In the genomic region with DNA sequence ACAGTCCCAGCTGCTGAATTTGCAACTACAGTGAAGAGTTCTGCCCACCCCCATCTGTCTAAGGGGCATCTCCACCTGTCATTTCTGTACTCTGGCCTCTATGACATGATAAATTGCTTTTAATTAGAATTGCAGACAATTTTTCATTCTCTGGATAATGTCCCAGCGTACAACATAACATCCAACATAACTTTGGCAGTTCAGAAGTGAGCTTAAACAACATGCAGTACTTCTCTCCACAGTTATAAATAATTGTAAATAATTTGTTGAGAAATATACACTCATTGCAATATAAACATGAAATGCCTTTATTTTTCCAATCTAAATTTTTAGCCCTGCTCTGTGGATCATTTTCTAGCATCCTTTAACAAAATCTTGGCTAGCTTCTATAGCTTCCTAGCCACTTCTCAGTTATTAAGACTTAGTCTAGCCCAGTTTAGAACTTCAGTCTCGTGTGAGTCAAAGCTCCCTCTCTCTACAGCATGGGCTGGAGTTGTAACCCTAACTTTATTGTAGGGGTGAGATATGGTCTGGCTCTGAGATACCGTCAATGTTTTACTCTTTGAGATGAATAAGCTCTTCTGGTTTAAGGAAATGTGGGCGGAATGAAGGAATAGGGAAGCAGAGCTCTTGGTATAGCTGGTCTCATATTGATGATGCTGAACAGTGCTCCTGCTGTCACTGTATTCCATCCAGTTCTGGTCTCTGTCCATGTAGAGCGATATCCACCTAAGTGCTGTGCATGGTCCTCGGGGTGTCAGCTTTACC, we compare ENCODE assay signal across 21 cellular contexts. TPM values are rescaled to one million over a fixed set of nuclear protein-coding genes. Genes with fewer than 3 reads are reported as not detected.
DNase-seq lines count a peak whose midpoint lies in the region; ATAC-seq lines count a peak whose summit lies in the region.
"Had no signal": no experiment of that assay in that cellular context is flagged by ENCODE, and none has a peak within 500 bp of the region (broad histone marks: within the 10 kb centered on the region; RNA-seq: fewer than 3 reads in every experiment).

No MANE protein-coding gene starts in this region.

- H3K4me2 ChIP-seq in mesenchymal stem cell (ENCODE audit: low read length, poor library complexity, severe bottlenecking), result no peak overlapping the region
- H3K4me2 ChIP-seq: BLaER1 had no signal

- no peak for ATAC-seq in GM18520 (IDR thresholded peaks at IDR 0.05; ENCODE audit: unreplicated experiment)
- ATAC-seq in HG02870 (IDR thresholded peaks at IDR 0.05; ENCODE audit: unreplicated experiment), result no peak
- no peak for ATAC-seq in HG03354 (IDR thresholded peaks at IDR 0.05; ENCODE audit: poor library complexity, severe bottlenecking, unreplicated experiment)
- ATAC-seq: PC-3, Right ventricle myocardium inferior had no signal

- peak overlapping the region; percentile 65 for H3K9ac ChIP-seq in mesenchymal stem cell (ENCODE audit: low read length)
- H3K9ac ChIP-seq: BLaER1 had no signal

- no peak overlapping the region for H3K18ac ChIP-seq in mesenchymal stem cell (ENCODE audit: low read depth in 1 of 2, low read length in 2 of 2)

- no peaks in the 10 kb centered on the region for H3K79me1 ChIP-seq in mesenchymal stem cell (replicated peaks; ENCODE audit: low read length, poor library complexity, severe bottlenecking)

- peaks cover 9% of the 10 kb centered on the region for H3K9me3 ChIP-seq in mesenchymal stem cell (ENCODE audit: control insufficient read depth, low read length)

- H2AK5ac ChIP-seq in mesenchymal stem cell (ENCODE audit: low read length, severe bottlenecking), result no peak overlapping the region

- no peak overlapping the region for H3K27ac ChIP-seq in mesenchymal stem cell (ENCODE audit: low read length, poor library complexity, severe bottlenecking)
- H3K27ac ChIP-seq: BLaER1 had no signal

- WGBS in mesenchymal stem cell, result 85% methylated on average over 5 of the region's 6 CpGs

- H3K4me3 ChIP-seq in mesenchymal stem cell (ENCODE audit: insufficient read depth in 1 of 2, low read depth in 1 of 2, low read length in 2 of 2), result no peak overlapping the region
- H3K4me3 ChIP-seq: BLaER1 had no signal

- H4K91ac ChIP-seq in mesenchymal stem cell (ENCODE audit: low read length), result no peak overlapping the region

- H2BK12ac ChIP-seq in mesenchymal stem cell (ENCODE audit: low read length in 2 of 2), result no peak overlapping the region

- H3K14ac ChIP-seq in mesenchymal stem cell (ENCODE audit: low read length in 2 of 2), result no peak overlapping the region

- H4K8ac ChIP-seq in mesenchymal stem cell (ENCODE audit: low read length), result no peak overlapping the region

- no peak overlapping the region for H2BK120ac ChIP-seq in mesenchymal stem cell (ENCODE audit: low read depth, low read length)

- H3K4me1 ChIP-seq in mesenchymal stem cell (ENCODE audit: control insufficient read depth, insufficient read depth, low read depth, low read length), result no peaks in the 10 kb centered on the region
- H3K4me1 ChIP-seq: BLaER1 had no signal

- DNase-seq in Ammon's horn (ENCODE audit: low spot score) (peak; percentile 22), NCI-H1694 treated with DMSO at 0.1 percent for 48 hours (lab: John Stamatoyannopoulos, UW) (peak; percentile 87), SK-N-DZ (ENCODE audit: low spot score) (peak; percentile 3), mesenchymal stem cell (no peak)
- DNase-seq in activated naive CD4-positive, alpha-beta T cell treated with anti-CD3 and anti-CD28 coated beads, Interleukin-2, amount 50 U/mL, for 16 hours, result no peak
- DNase-seq: CD4-positive, alpha-beta memory T cell; DMS153; DND-41; NCI-H1105; NCI-H1436 treated with DMSO at 0.1 percent for 48 hours; NCI-H2029; NCI-H2227 treated with DMSO at 0.1 percent for 48 hours; NCI-H510A; NCI-H748 treated with DMSO at 0.1 percent for 48 hours; PC-3; T-helper 1 cell had no signal

- H3K4ac ChIP-seq in mesenchymal stem cell (ENCODE audit: low read depth in 1 of 2, low read length in 2 of 2), result no peak overlapping the region

- no peaks in the 10 kb centered on the region for H3K36me3 ChIP-seq in mesenchymal stem cell (ENCODE audit: control insufficient read depth in 1 of 2, insufficient read depth in 2 of 2, low read depth in 1 of 2, low read length in 2 of 2)
- H3K36me3 ChIP-seq: BLaER1 had no signal

- no peak overlapping the region for H3K23ac ChIP-seq in mesenchymal stem cell (ENCODE audit: low read length in 2 of 2)

- no peaks in the 10 kb centered on the region for H3K27me3 ChIP-seq in mesenchymal stem cell (ENCODE audit: control insufficient read depth in 1 of 2, insufficient read depth in 1 of 2, low read length in 2 of 2)
- H3K27me3 ChIP-seq: BLaER1 had no signal

- no peak overlapping the region for H2BK15ac ChIP-seq in mesenchymal stem cell (ENCODE audit: low read depth, poor library complexity, severe bottlenecking)

- H2AFZ ChIP-seq in mesenchymal stem cell (ENCODE audit: low read depth, low read length), result no peak overlapping the region

- no peak overlapping the region for H2BK5ac ChIP-seq in mesenchymal stem cell (ENCODE audit: low read depth, low read length, poor library complexity, severe bottlenecking)

RNA-seq across cellular contexts. Expression of gene PDE4B, which starts 52.5 kb away (rescaled TPM):
- 0.95 and 1.8 TPM in 2 replicates for polyA plus RNA-seq in SK-N-DZ (2014; cell fraction: cytosol; rRNA removed)
- polyA plus RNA-seq in SK-N-DZ (2014; cell fraction: nucleus; rRNA removed), result 1.2 and 3.3 TPM in 2 replicates
- 3.6 TPM for polyA plus RNA-seq in mesenchymal stem cell (2013, experiment 1 of 2)
- polyA plus RNA-seq in mesenchymal stem cell (2013, experiment 2 of 2), result 3.5 TPM

Comparison
In these comparisons a context has a peak if more than half of its experiments do, and no peak if none do; other contexts are left out.
1. DNase-seq: peak in Ammon's horn (single experiment), NCI-H1694 treated with DMSO at 0.1 percent for 48 hours (single experiment) and SK-N-DZ (single experiment); none in mesenchymal stem cell (single experiment) and activated naive CD4-positive, alpha-beta T cell treated with anti-CD3 and anti-CD28 coated beads, Interleukin-2, amount 50 U/mL, for 16 hours (single experiment).